In genomic region chr3:50147861-50148260, GRCh38 we compare ENCODE assay signal across 16 cellular contexts. TPM values are rescaled to one million over a fixed set of nuclear protein-coding genes. Genes with fewer than 3 reads are reported as not detected.
"Had no signal": no experiment of that assay in that cellular context is flagged by ENCODE, and none has a peak within 500 bp of the region (broad histone marks: within the 10 kb centered on the region; RNA-seq: fewer than 3 reads in every experiment).

No MANE protein-coding gene starts in this region.

- H3K9me3 Mint-ChIP-seq: activated CD4-positive, alpha-beta memory T cell treated with anti-CD3 and anti-CD28 coated beads, Interleukin-2, amount 10 ng/mL, durations not matched to agents 7 days and 5 days; stimulated activated naive CD8-positive, alpha-beta T cell treated with anti-CD3 and anti-CD28 coated beads, Interleukin-15, Interleukin-2, amounts not matched to agents 100 ng/mL and 50 ng/mL, for 24 hours; T-cell had no signal

- H3K27me3 Mint-ChIP-seq: activated CD4-positive, alpha-beta memory T cell treated with anti-CD3 and anti-CD28 coated beads, Interleukin-2, amount 10 ng/mL, durations not matched to agents 7 days and 5 days; activated CD4-positive, alpha-beta T cell treated with anti-CD3 and anti-CD28 coated beads for 36 hours; stimulated activated naive CD8-positive, alpha-beta T cell treated with anti-CD3 and anti-CD28 coated beads, Interleukin-15, Interleukin-2, amounts not matched to agents 100 ng/mL and 50 ng/mL, for 24 hours; T-cell had no signal

- H3K36me3 ChIP-seq: upper lobe of right lung had no signal

- H3K36me3 Mint-ChIP-seq: T-cell had no signal

- H3K27me3 ChIP-seq: upper lobe of right lung had no signal

- ATAC-seq: activated CD4-positive, alpha-beta T cell treated with anti-CD3 and anti-CD28 coated beads for 36 hours; T-cell; upper lobe of right lung had no signal

- H3K9me3 ChIP-seq: upper lobe of right lung had no signal

- H3K4me1 Mint-ChIP-seq: activated CD4-positive, alpha-beta memory T cell treated with anti-CD3 and anti-CD28 coated beads, Interleukin-2, amount 10 ng/mL, durations not matched to agents 7 days and 5 days; activated CD4-positive, alpha-beta T cell treated with anti-CD3 and anti-CD28 coated beads for 36 hours; T-cell had no signal

- H3K4me1 ChIP-seq: upper lobe of right lung had no signal

- H3K4me3 ChIP-seq: lung, upper lobe of right lung had no signal

- DNase-seq: activated CD4-positive, alpha-beta memory T cell treated with anti-CD3 and anti-CD28 coated beads, Interleukin-2, amount 10 ng/mL, durations not matched to agents 7 days and 5 days; activated CD4-positive, alpha-beta T cell treated with anti-CD3 and anti-CD28 coated beads for 36 hours; activated gamma-delta T cell treated with Interleukin-2 at 50 U/mL for 16 hours; activated T-cell treated with anti-CD3 and anti-CD28 coated beads, Interleukin-2, amount 50 U/mL, for 48 hours; aorta; hypothalamus; retina; stimulated activated CD4-positive, alpha-beta T cell treated with anti-CD3 and anti-CD28 coated beads, Interleukin-4, amount 100 ng/mL, for 1 hour; T-cell; upper lobe of right lung had no signal

- H3K27ac Mint-ChIP-seq: activated CD4-positive, alpha-beta memory T cell treated with anti-CD3 and anti-CD28 coated beads, Interleukin-2, amount 10 ng/mL, durations not matched to agents 7 days and 5 days; activated CD4-positive, alpha-beta T cell treated with anti-CD3 and anti-CD28 coated beads for 36 hours; stimulated activated naive CD8-positive, alpha-beta T cell treated with anti-CD3 and anti-CD28 coated beads, Interleukin-15, Interleukin-2, amounts not matched to agents 100 ng/mL and 50 ng/mL, for 24 hours; T-cell had no signal

- H3K27ac ChIP-seq: upper lobe of right lung, VCaP had no signal

- H3K4me3 Mint-ChIP-seq: activated CD4-positive, alpha-beta memory T cell treated with anti-CD3 and anti-CD28 coated beads, Interleukin-2, amount 10 ng/mL, durations not matched to agents 7 days and 5 days; activated CD4-positive, alpha-beta T cell treated with anti-CD3 and anti-CD28 coated beads for 36 hours; stimulated activated naive CD8-positive, alpha-beta T cell treated with anti-CD3 and anti-CD28 coated beads, Interleukin-15, Interleukin-2, amounts not matched to agents 100 ng/mL and 50 ng/mL, for 24 hours; T-cell had no signal

RNA-seq across cellular contexts. Expression of gene GNAT1, which starts 43.5 kb away (rescaled TPM):
- total RNA-seq: activated CD4-positive, alpha-beta memory T cell treated with anti-CD3 and anti-CD28 coated beads, Interleukin-2, amount 10 ng/mL, durations not matched to agents 7 days and 5 days; aorta; bronchial epithelial cell; fibroblast of lung; lung; temporal lobe; upper lobe of right lung had no signal

RNA-seq across cellular contexts. Expression of gene SLC38A3, which starts 57.2 kb away (rescaled TPM):
- total RNA-seq: activated CD4-positive, alpha-beta memory T cell treated with anti-CD3 and anti-CD28 coated beads, Interleukin-2, amount 10 ng/mL, durations not matched to agents 7 days and 5 days; bronchial epithelial cell; fibroblast of lung; upper lobe of right lung had no signal
